Comparison of ENCODE assay signal across 18 cellular contexts in the genomic region with DNA sequence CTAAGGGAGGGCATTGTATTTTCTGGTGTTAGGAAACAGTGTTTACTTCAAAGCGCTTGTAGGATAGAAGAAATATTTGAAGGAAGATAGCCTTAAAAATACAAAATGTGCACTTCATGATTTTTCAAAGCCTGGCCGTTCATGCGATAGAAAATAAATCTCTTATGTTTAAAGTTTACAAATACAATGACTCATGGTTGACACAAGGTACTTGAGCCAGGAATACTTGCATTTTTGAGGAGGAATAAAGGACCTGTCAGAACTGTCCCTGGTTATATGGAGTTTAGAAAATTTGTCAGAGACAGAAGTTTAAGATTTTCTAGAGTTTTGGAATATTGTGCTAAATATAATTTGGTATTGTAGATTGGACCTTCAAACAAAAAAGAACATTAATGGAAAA.
"Had no signal": no experiment of that assay in that cellular context is flagged by ENCODE, and none has a peak within 500 bp of the region (broad histone marks: within the 10 kb centered on the region; RNA-seq: fewer than 3 reads in every experiment).

No MANE protein-coding gene starts in this region.

- H2AFZ ChIP-seq: hepatocyte had no signal

- H3K36me3 ChIP-seq: esophagus squamous epithelium, neutrophil, spleen, stomach had no signal

- H3K4me2 ChIP-seq: hepatocyte had no signal

- H3K4me3 Mint-ChIP-seq: effector memory CD8-positive, alpha-beta T cell; naive thymus-derived CD8-positive, alpha-beta T cell had no signal

- H3K79me2 ChIP-seq: hepatocyte had no signal

- DNase-seq: effector memory CD8-positive, alpha-beta T cell; esophagus squamous epithelium; foreskin melanocyte; head of caudate nucleus; mammary epithelial cell; mucosa of descending colon; naive thymus-derived CD8-positive, alpha-beta T cell; psoas muscle; spleen; stimulated activated CD4-positive, alpha-beta T cell treated with anti-CD3 and anti-CD28 coated beads, Interleukin-15, amount 100 ng/mL, for 24 hours; stimulated activated CD4-positive, alpha-beta T cell treated with anti-CD3 and anti-CD28 coated beads, Interleukin-2, amount 100 ng/mL, for 24 hours; stimulated activated naive CD4-positive, alpha-beta T cell; stomach; substantia nigra; trophoblast cell had no signal

- H3K27ac Mint-ChIP-seq: effector memory CD8-positive, alpha-beta T cell; naive thymus-derived CD8-positive, alpha-beta T cell had no signal

- H3K9me3 ChIP-seq: esophagus squamous epithelium, mucosa of descending colon, neutrophil, psoas muscle, stomach had no signal

- H3K4me1 Mint-ChIP-seq: naive thymus-derived CD8-positive, alpha-beta T cell had no signal

- H3K27me3 Mint-ChIP-seq: effector memory CD8-positive, alpha-beta T cell had no signal

- H3K4me1 ChIP-seq: esophagus squamous epithelium, psoas muscle, spleen, stomach had no signal

- H3K4me3 ChIP-seq: esophagus squamous epithelium, hepatocyte, mucosa of descending colon, psoas muscle, spleen, stomach had no signal

- H3K36me3 Mint-ChIP-seq: naive thymus-derived CD8-positive, alpha-beta T cell had no signal

- H3K27me3 ChIP-seq: esophagus squamous epithelium, hepatocyte, neutrophil, spleen, stomach had no signal

- ATAC-seq: effector memory CD8-positive, alpha-beta T cell; mucosa of descending colon; naive thymus-derived CD8-positive, alpha-beta T cell; psoas muscle; sciatic nerve had no signal

- H3K27ac ChIP-seq: esophagus squamous epithelium, hepatocyte, neutrophil, psoas muscle, spleen, stomach had no signal
